ENCODE assay signal across 8 cellular contexts in genomic region chr6:161273752-161274487, GRCh38. TPM values are rescaled to one million over a fixed set of nuclear protein-coding genes. Genes with fewer than 3 reads are reported as not detected.
DNase-seq lines count a peak whose midpoint lies in the region; ATAC-seq and TF ChIP-seq lines count a peak whose summit lies in the region.

TSS of gene AGPAT4 (minus strand) at chr6:161274061. CDS start at chr6:161232213, 41,848 bp downstream.

- intact Hi-C loops in activated CD4-positive, alpha-beta memory T cell treated with anti-CD3 and anti-CD28 coated beads for 36 hours (cut with micrococcal nuclease) = loop anchor here (1.0 to 10.0 kb wide), 5 partner anchors 37 to 283 kb away; partner anchors contain the start of gene MAP3K4

- peak within 1 kb of the TSS; percentile 91 to 98 (median 93) for H3K4me3 Mint-ChIP-seq in CD4-positive, CD25-positive, alpha-beta regulatory T cell
- peak within 1 kb of the TSS; percentile 82 for H3K4me3 Mint-ChIP-seq in activated CD4-positive, alpha-beta memory T cell treated with anti-CD3 and anti-CD28 coated beads for 36 hours

- CTCF ChIA-PET in activated CD4-positive, alpha-beta memory T cell treated with anti-CD3 and anti-CD28 coated beads for 36 hours (lab: Charles Lee) = interaction anchor here (0.6 to 0.7 kb wide), 2 partner anchors 97 to 343 kb away, joined by 3 to 5 read pairs; no protein-coding TSS in a partner anchor

- no peaks in the 10 kb centered on the region for H3K9me3 ChIP-seq in CD4-positive, CD25-positive, alpha-beta regulatory T cell (ENCODE audit: control insufficient read depth in 2 of 2, low read length in 2 of 2)
- no peaks in the 10 kb centered on the region for H3K9me3 ChIP-seq in lung (ENCODE audit: control insufficient read depth in 2 of 2, insufficient read depth in 1 of 2, low read length in 1 of 2)

- H3K4me3 ChIP-seq in CD4-positive, CD25-positive, alpha-beta regulatory T cell (ENCODE audit: low read depth, low read length) = peak within 1 kb of the TSS; percentile 91
- H3K4me3 ChIP-seq in lung = peak within 1 kb of the TSS; percentile 82

- H3K36me3 Mint-ChIP-seq in CD4-positive, CD25-positive, alpha-beta regulatory T cell = no peaks in the 10 kb centered on the region
- no peaks in the 10 kb centered on the region for H3K36me3 Mint-ChIP-seq in activated CD4-positive, alpha-beta memory T cell treated with anti-CD3 and anti-CD28 coated beads for 36 hours

- 1 to 2% methylated on average over 21 of the region's 21 CpGs for WGBS in lung, 2 donors

- peaks cover 0 to 4% (median 0%) of the 10 kb centered on the region in 7 donors for H3K9me3 Mint-ChIP-seq in CD4-positive, CD25-positive, alpha-beta regulatory T cell
- no peaks in the 10 kb centered on the region for H3K9me3 Mint-ChIP-seq in activated CD4-positive, alpha-beta memory T cell treated with anti-CD3 and anti-CD28 coated beads for 36 hours

- H3K4me1 ChIP-seq in CD4-positive, CD25-positive, alpha-beta regulatory T cell (ENCODE audit: control insufficient read depth, insufficient read depth, low read length, poor library complexity, severe bottlenecking) = peaks cover 24% of the 10 kb centered on the region
- no peaks in the 10 kb centered on the region for H3K4me1 ChIP-seq in lung (ENCODE audit: control insufficient read depth in 2 of 2, insufficient read depth in 2 of 2, low read length in 2 of 2)

- H3K36me3 ChIP-seq in CD4-positive, CD25-positive, alpha-beta regulatory T cell (ENCODE audit: control insufficient read depth, insufficient read depth, low read length) = no peaks in the 10 kb centered on the region
- H3K36me3 ChIP-seq in lung (ENCODE audit: control insufficient read depth in 2 of 2, insufficient read depth in 2 of 2, low read length in 2 of 2) = no peaks in the 10 kb centered on the region

- H3K27ac ChIP-seq in CD4-positive, CD25-positive, alpha-beta regulatory T cell (ENCODE audit: insufficient read depth, low read length, poor library complexity, severe bottlenecking) = peak within 1 kb of the TSS; percentile 76
- peak within 1 kb of the TSS; percentile 58 to 94 for H3K27ac ChIP-seq in lung (ENCODE audit: low read depth in 1 of 2, low read length in 1 of 2)

- peaks cover 24 to 28% (median 26%) of the 10 kb centered on the region in 4 donors for H3K4me1 Mint-ChIP-seq in CD4-positive, CD25-positive, alpha-beta regulatory T cell
- peaks cover 20% of the 10 kb centered on the region for H3K4me1 Mint-ChIP-seq in activated CD4-positive, alpha-beta memory T cell treated with anti-CD3 and anti-CD28 coated beads for 36 hours (ENCODE audit: low read depth)

- peak; percentile 97 for ATAC-seq in CD4-positive, CD25-positive, alpha-beta regulatory T cell (ENCODE audit: low read depth in 2 of 2)
- ATAC-seq in GM19397 (IDR thresholded peaks at IDR 0.05; ENCODE audit: unreplicated experiment) (peak; percentile 97), HG03558 (IDR thresholded peaks at IDR 0.05; ENCODE audit: extremely low read depth, unreplicated experiment) (peak; percentile 97), lung (ENCODE audit: insufficient read depth, low FRiP score) (peak; percentile 97)

- TF ChIP-seq CTCF in lung (IDR thresholded peaks at IDR 0.05; ENCODE audit: control extremely low read depth, extremely low read depth) = no peak

- DNase-seq in CD4-positive, CD25-positive, alpha-beta regulatory T cell = peak; percentile 66 to 94 (median 84)
- DNase-seq in NCI-H82 treated with DMSO at 0.1 percent for 48 hours (lab: John Stamatoyannopoulos, UW; ENCODE audit: unreplicated experiment) (peak; percentile 81), lung (ENCODE audit: low spot score) (peak; percentile 70)
- DNase-seq in activated CD4-positive, alpha-beta memory T cell treated with anti-CD3 and anti-CD28 coated beads for 36 hours = peak; percentile 69
- DNase-seq in effector CD4-positive, alpha-beta T cell = peak; percentile 51
- peak; percentile 44 for DNase-seq in stimulated activated CD8-positive, alpha-beta memory T cell treated with anti-CD3 and anti-CD28 coated beads, Interleukin-12 subunit alpha, Interleukin-12 subunit beta, amount 100 ng/mL, for 1 hour (ENCODE audit: low read depth)

- POLR2A ChIA-PET in activated CD4-positive, alpha-beta memory T cell treated with anti-CD3 and anti-CD28 coated beads for 36 hours (lab: Charles Lee) = interaction anchor here (0.6 to 2.0 kb wide), 15 partner anchors 10 to 1276 kb away, joined by 3 to 9 read pairs (median 3); no protein-coding TSS in a partner anchor

- H3K27me3 ChIP-seq in CD4-positive, CD25-positive, alpha-beta regulatory T cell (ENCODE audit: control insufficient read depth, insufficient read depth, low read length) = peaks cover 3% of the 10 kb centered on the region
- H3K27me3 ChIP-seq in lung (ENCODE audit: control insufficient read depth, insufficient read depth) = no peaks in the 10 kb centered on the region

- peaks cover 21% of the 10 kb centered on the region for H3K27me3 Mint-ChIP-seq in CD4-positive, CD25-positive, alpha-beta regulatory T cell
- H3K27me3 Mint-ChIP-seq in activated CD4-positive, alpha-beta memory T cell treated with anti-CD3 and anti-CD28 coated beads for 36 hours = peaks cover 2% of the 10 kb centered on the region

- H3K27ac Mint-ChIP-seq in CD4-positive, CD25-positive, alpha-beta regulatory T cell = peak within 1 kb of the TSS; percentile 81 to 98 (median 92)
- peak within 1 kb of the TSS; percentile 80 for H3K27ac Mint-ChIP-seq in activated CD4-positive, alpha-beta memory T cell treated with anti-CD3 and anti-CD28 coated beads for 36 hours

RNA-seq across cellular contexts. Expression of gene AGPAT4, which starts in this region (rescaled TPM):
- total RNA-seq in CD4-positive, CD25-positive, alpha-beta regulatory T cell = 14.6 TPM
- 1 to 10 TPM; 2.4 to 4.7 (median 3.9) TPM for polyA plus RNA-seq in CD4-positive, CD25-positive, alpha-beta regulatory T cell
- total RNA-seq in activated CD4-positive, alpha-beta memory T cell treated with anti-CD3 and anti-CD28 coated beads for 36 hours = 1 to 10 TPM; 4.7 to 5.6 TPM
- total RNA-seq in lung = 10 to 100 TPM; 14.5 to 32.8 TPM
- 1 to 10 TPM; 3.7 to 4.9 TPM for polyA plus RNA-seq in lung

Comparison
In these comparisons a context has a peak if more than half of its experiments do, and no peak if none do; other contexts are left out.
1. Peak in every context shown above with its lines: DNase-seq, ATAC-seq, H3K4me3 ChIP-seq and H3K27ac ChIP-seq.